Comparison of ENCODE assay signal across 15 cellular contexts in genomic region chrX:148784859-148785655, GRCh38.
A peak's percentile ranks its signal among the peaks of the same experiment; 100 is the strongest.
DNase-seq lines count a peak whose midpoint lies in the region; ATAC-seq and TF ChIP-seq lines count a peak whose summit lies in the region.
"Had no signal": no experiment of that assay in that cellular context is flagged by ENCODE, and none has a peak within 500 bp of the region (broad histone marks: within the 10 kb centered on the region; RNA-seq: fewer than 3 reads in every experiment).

No MANE protein-coding gene starts in this region.

- no peak for TF ChIP-seq CTCF in GM20000 (IDR thresholded peaks at IDR 0.05; ENCODE audit: extremely low read depth, missing control alignments)
- no peak for TF ChIP-seq CTCF in brain (conservative IDR thresholded peaks at IDR 0.05)

- H3K27ac Mint-ChIP-seq in brain, result peak overlapping the region in 4 of 5 experiments; percentile 11 to 56 (median 32)
- H3K27ac Mint-ChIP-seq: immature natural killer cell; stimulated activated naive CD8-positive, alpha-beta T cell treated with anti-CD3 and anti-CD28 coated beads, Interleukin-15, amount 100 ng/mL, for 72 hours had no signal

- H3K9me3 Mint-ChIP-seq in brain, result peaks cover 0 to 8% (median 4%) of the 10 kb centered on the region in 5 experiments

- peak overlapping the region in 3 of 5 experiments; percentile 2 to 52 (median 19) for H3K4me3 Mint-ChIP-seq in brain
- H3K4me3 Mint-ChIP-seq: immature natural killer cell; stimulated activated naive CD8-positive, alpha-beta T cell treated with anti-CD3 and anti-CD28 coated beads, Interleukin-15, amount 100 ng/mL, for 72 hours had no signal

- DNase-seq in ELF-1 (ENCODE audit: low read depth, low spot score) (peak; percentile 21), GM20000 (ENCODE audit: low spot score) (peak; percentile 4), NCI-H1930 (lab: John Stamatoyannopoulos, UW) (peak; percentile 4 to 51), DMS79 (lab: John Stamatoyannopoulos, UW) (no peak), DMS53 treated with DMSO at 0.1 percent for 48 hours (lab: John Stamatoyannopoulos, UW; ENCODE audit: unreplicated experiment) (no peak), epidermal melanocyte (ENCODE audit: insufficient read length, low spot score) (no peak)
- DNase-seq: activated CD8-positive, alpha-beta memory T cell treated with anti-CD3 and anti-CD28 coated beads for 24 hours; activated effector memory CD4-positive, alpha-beta T cell treated with Interleukin-2 at 50 U/mL for 16 hours; DMS 273 treated with DMSO at 0.1 percent for 48 hours; immature natural killer cell; mesenchymal stem cell; NCI-H82; stimulated activated naive CD8-positive, alpha-beta T cell treated with anti-CD3 and anti-CD28 coated beads, Interleukin-15, amount 100 ng/mL, for 72 hours had no signal

- ATAC-seq in GM21390 (IDR thresholded peaks at IDR 0.05; ENCODE audit: unreplicated experiment), result no peak
- ATAC-seq: stimulated activated naive CD8-positive, alpha-beta T cell treated with anti-CD3 and anti-CD28 coated beads, Interleukin-15, amount 100 ng/mL, for 72 hours had no signal

- peaks cover 4% of the 10 kb centered on the region for H3K27me3 Mint-ChIP-seq in brain
- H3K27me3 Mint-ChIP-seq: stimulated activated naive CD8-positive, alpha-beta T cell treated with anti-CD3 and anti-CD28 coated beads, Interleukin-15, amount 100 ng/mL, for 72 hours had no signal

- peaks cover 41% of the 10 kb centered on the region for H3K4me1 Mint-ChIP-seq in brain
- H3K4me1 Mint-ChIP-seq: immature natural killer cell; stimulated activated naive CD8-positive, alpha-beta T cell treated with anti-CD3 and anti-CD28 coated beads, Interleukin-15, amount 100 ng/mL, for 72 hours had no signal

- no peaks in the 10 kb centered on the region for H3K36me3 Mint-ChIP-seq in brain
- H3K36me3 Mint-ChIP-seq: immature natural killer cell had no signal

Comparison
In these comparisons a context has a peak if more than half of its experiments do, and no peak if none do; other contexts are left out.
1. DNase-seq: peak in ELF-1 (single experiment), GM20000 (single experiment) and NCI-H1930 (2 of 2); none in DMS79 (single experiment), DMS53 treated with DMSO at 0.1 percent for 48 hours (single experiment) and epidermal melanocyte (single experiment).